8 cellular contexts compared by ENCODE assay signal in genomic region chr20:347640-348484, GRCh38. TPM values are rescaled to one million over a fixed set of nuclear protein-coding genes. Genes with fewer than 3 reads are reported as not detected.
A peak's percentile ranks its signal among the peaks of the same experiment; 100 is the strongest.
DNase-seq lines count a peak whose midpoint lies in the region; ATAC-seq, FAIRE-seq and TF ChIP-seq lines count a peak whose summit lies in the region.

No MANE protein-coding gene starts in this region.

- H3K4me2 ChIP-seq in BLaER1 treated with 17β-estradiol and CSF1 and Interleukin-3, amounts not matched to agents 10 nM and 100 nM: peak overlapping the region; percentile 83 to 97 (median 92)

- H3K4me1 ChIP-seq in BLaER1 treated with 17β-estradiol and CSF1 and Interleukin-3, amounts not matched to agents 10 nM and 100 nM: peaks cover 14 to 27% (median 22%) of the 10 kb centered on the region in 10 experiments
- H3K4me1 ChIP-seq in kidney (ENCODE audit: control insufficient read depth in 1 of 2, insufficient read depth in 1 of 2, low read depth in 1 of 2, low read length in 2 of 2): peaks cover 10 to 13% of the 10 kb centered on the region in 2 donors

- H3K9ac ChIP-seq in BLaER1 treated with 17β-estradiol and CSF1 and Interleukin-3, amounts not matched to agents 10 nM and 100 nM: peak overlapping the region; percentile 79 to 93 (median 85)
- H3K9ac ChIP-seq in kidney (ENCODE audit: low read length in 2 of 2): peak overlapping the region; percentile 51 to 69

- peak overlapping the region; percentile 63 to 81 (median 70) for H3K4me3 ChIP-seq in BLaER1 treated with 17β-estradiol and CSF1 and Interleukin-3, amounts not matched to agents 10 nM and 100 nM
- H3K4me3 ChIP-seq in choroid plexus epithelial cell (ENCODE audit: low read depth, low read length) (peak overlapping the region; percentile 81), kidney (ENCODE audit: low read length in 2 of 2) (peak overlapping the region; percentile 57 to 80)

- peak; percentile 64 for TF ChIP-seq POLR2A in GM19193 (IDR thresholded peaks at IDR 0.05; ENCODE audit: extremely low read depth, insufficient read depth, insufficient read length)

- no peak for FAIRE-seq in kidney (lab: Jason Lieb, UNC)

- peak overlapping the region; percentile 63 to 95 (median 86) for H3K27ac ChIP-seq in BLaER1 treated with 17β-estradiol and CSF1 and Interleukin-3, amounts not matched to agents 10 nM and 100 nM
- peak overlapping the region; percentile 95 to 99 for H3K27ac ChIP-seq in kidney (ENCODE audit: low read depth in 2 of 2, low read length in 2 of 2)

- peak; percentile 81 for ATAC-seq in HG03280 (IDR thresholded peaks at IDR 0.05; ENCODE audit: unreplicated experiment)

- DNase-seq in NCI-H226: peak; percentile 80
- peak; percentile 26 for DNase-seq in activated CD4-positive, CD25-positive, alpha-beta regulatory T cell treated with anti-CD3 and anti-CD28 coated beads, Interleukin-2, amount 50 U/mL, for 16 hours (ENCODE audit: low read depth, low spot score)
- peak; percentile 98 for DNase-seq in choroid plexus epithelial cell (ENCODE audit: low read depth)
- peak; percentile 98 for DNase-seq in kidney
- DNase-seq in stimulated activated CD4-positive, alpha-beta T cell treated with anti-CD3 and anti-CD28 coated beads, Interleukin-12 subunit alpha, Interleukin-12 subunit beta, amount 100 ng/mL, for 4 hours: peak; percentile 56

- H3K36me3 ChIP-seq in BLaER1 treated with 17β-estradiol and CSF1 and Interleukin-3, amounts not matched to agents 10 nM and 100 nM: peaks cover 0 to 49% (median 6%) of the 10 kb centered on the region in 11 experiments; a peak in 7 of 22 replicates
- H3K36me3 ChIP-seq in kidney (ENCODE audit: control insufficient read depth in 1 of 2, insufficient read depth in 2 of 2, low read length in 2 of 2): peaks cover 0 to 4% of the 10 kb centered on the region in 2 donors

- H4K20me1 ChIP-seq in BLaER1 treated with 17β-estradiol and CSF1 and Interleukin-3, amounts not matched to agents 10 nM and 100 nM: peaks cover 0 to 5% (median 0%) of the 10 kb centered on the region in 11 experiments; a peak in 3 of 22 replicates

- no peaks in the 10 kb centered on the region for H3K27me3 ChIP-seq in BLaER1 treated with 17β-estradiol and CSF1 and Interleukin-3, amounts not matched to agents 10 nM and 100 nM

- intact Hi-C loops in kidney (cut with DNase I): no loop called here

- H3K9me3 ChIP-seq in BLaER1 treated with 17β-estradiol and CSF1 and Interleukin-3, amounts not matched to agents 10 nM and 100 nM (replicated peaks in 1 of 11): peaks cover 0 to 10% (median 0%) of the 10 kb centered on the region in 11 experiments; a peak in 8 of 22 replicates
- H3K9me3 ChIP-seq in kidney (ENCODE audit: control insufficient read depth in 1 of 2, low read length in 2 of 2): no peaks in the 10 kb centered on the region

- TF ChIP-seq CTCF in choroid plexus epithelial cell (conservative IDR thresholded peaks at IDR 0.05; ENCODE audit: low read depth, low read length) (no peak), kidney (IDR thresholded peaks at IDR 0.05; ENCODE audit: borderline replicate concordance, extremely low read depth, insufficient read depth) (no peak)

RNA-seq across cellular contexts. Expression of gene NRSN2, which starts 1.0 kb away (rescaled TPM):
- 48.1 TPM for total RNA-seq in kidney
- polyA plus RNA-seq in kidney (ENCODE audit: insufficient read depth, low read depth, low replicate concordance): 50.0 TPM

RNA-seq across cellular contexts. Expression of gene SOX12, which starts 22.5 kb away (rescaled TPM):
- total RNA-seq in kidney: 12.7 TPM
- 11.3 TPM for polyA plus RNA-seq in kidney (ENCODE audit: insufficient read depth, low read depth, low replicate concordance)

RNA-seq across cellular contexts. Expression of gene TRIB3, which starts 32.7 kb away (rescaled TPM):
- 11.6 TPM for total RNA-seq in kidney
- polyA plus RNA-seq in kidney (ENCODE audit: insufficient read depth, low read depth, low replicate concordance): 4.3 TPM

RNA-seq across cellular contexts. Expression of gene ZCCHC3, which starts 50.5 kb away (rescaled TPM):
- 16.4 TPM for total RNA-seq in kidney
- 12.8 TPM for polyA plus RNA-seq in kidney (ENCODE audit: insufficient read depth, low read depth, low replicate concordance)

RNA-seq across cellular contexts. Expression of gene C20orf96, which starts 57.3 kb away (rescaled TPM):
- total RNA-seq in kidney: 9.4 TPM
- polyA plus RNA-seq in kidney (ENCODE audit: insufficient read depth, low read depth, low replicate concordance): 12.5 TPM

Comparison
In these comparisons a context has a peak if more than half of its experiments do, and no peak if none do; other contexts are left out.
1. Peak in every context shown above with its lines: DNase-seq, ATAC-seq, H3K4me3 ChIP-seq and H3K27ac ChIP-seq.
2. DNase-seq: peak in every context shown above with its lines; median percentile 98 in choroid plexus epithelial cell; 98 in kidney; 80 in NCI-H226; 56 in stimulated activated CD4-positive, alpha-beta T cell treated with anti-CD3 and anti-CD28 coated beads, Interleukin-12 subunit alpha, Interleukin-12 subunit beta, amount 100 ng/mL, for 4 hours; 26 in activated CD4-positive, CD25-positive, alpha-beta regulatory T cell treated with anti-CD3 and anti-CD28 coated beads, Interleukin-2, amount 50 U/mL, for 16 hours.